Comparison of ENCODE assay signal across 10 cellular contexts in genomic region chr13:79485014-79485441, GRCh38. TPM values are rescaled to one million over a fixed set of nuclear protein-coding genes. Genes with fewer than 3 reads are reported as not detected.
DNase-seq lines count a peak whose midpoint lies in the region; ATAC-seq, FAIRE-seq and TF ChIP-seq lines count a peak whose summit lies in the region.
"Had no signal": no experiment of that assay in that cellular context is flagged by ENCODE, and none has a peak within 500 bp of the region (broad histone marks: within the 10 kb centered on the region; RNA-seq: fewer than 3 reads in every experiment).

No MANE protein-coding gene starts in this region.

- TF ChIP-seq CTCF in RWPE1 (conservative IDR thresholded peaks at IDR 0.05; ENCODE audit: low read depth) (no peak), psoas muscle (IDR thresholded peaks at IDR 0.05) (no peak)

- peaks cover 31% of the 10 kb centered on the region for H3K4me1 ChIP-seq in psoas muscle

- H3K36me3 ChIP-seq in psoas muscle (ENCODE audit: insufficient read depth in 1 of 2, low read depth in 1 of 2), result no peaks in the 10 kb centered on the region

- POLR2A ChIA-PET in RWPE1 (lab: Yijun Ruan, JAX; ENCODE audit: low non-redundant PET), result interaction anchor here (0.8 to 1.0 kb wide), 2 partner anchors 26 to 61 kb away, joined by 6 read pairs; no protein-coding TSS in a partner anchor

- peak; percentile 73 for ATAC-seq in esophagus mucosa
- peak in 3 of 4 donors; percentile 52 to 68 (median 64) for ATAC-seq in psoas muscle
- no peak for ATAC-seq in HG03571 (IDR thresholded peaks at IDR 0.05; ENCODE audit: unreplicated experiment)
- ATAC-seq in HG02981 (IDR thresholded peaks at IDR 0.05; ENCODE audit: unreplicated experiment), result no peak
- ATAC-seq: sciatic nerve had no signal

- no peaks in the 10 kb centered on the region for H3K27me3 ChIP-seq in psoas muscle (ENCODE audit: insufficient read depth in 3 of 3, low read length in 2 of 3)

- intact Hi-C loops in psoas muscle (cut with DNase I), result loop anchor here in 1 of 2 donors (10.0 kb wide), 1 partner anchor 50 kb away; no protein-coding TSS in a partner anchor

- DNase-seq in H54 (ENCODE audit: insufficient read length, low spot score) (no peak), RWPE1 (ENCODE audit: low spot score) (peak; percentile 70), psoas muscle (peak in 1 of 2 donors; percentile 14), NCI-H1694 treated with DMSO at 0.1 percent for 48 hours (lab: John Stamatoyannopoulos, UW) (no peak), NCI-H524 treated with DMSO at 0.1 percent for 48 hours (lab: John Stamatoyannopoulos, UW) (no peak)
- DNase-seq: NCI-H446 had no signal

- H3K4me3 ChIP-seq in psoas muscle, result no peak overlapping the region

- no peak for TF ChIP-seq POLR2A in H54 (IDR thresholded peaks at IDR 0.05; ENCODE audit: low read depth, low read length)

- CTCF ChIA-PET in RWPE1 (lab: Yijun Ruan, JAX), result interaction anchor here (0.6 to 0.8 kb wide), 2 partner anchors 15 to 61 kb away, joined by 3 to 4 read pairs; no protein-coding TSS in a partner anchor

- FAIRE-seq in H54 (lab: Jason Lieb, UNC), result peak; percentile 89

- H3K27ac ChIP-seq in RWPE1 (peak overlapping the region; percentile 34), psoas muscle (peak overlapping the region; percentile 47)

- 29 to 45% (median 33%) methylated on average over 2 of the region's 2 CpGs for WGBS in psoas muscle, 3 donors

- no peaks in the 10 kb centered on the region for H3K9me3 ChIP-seq in psoas muscle

RNA-seq across cellular contexts. Expression of gene NDFIP2, which starts 4.1 kb away (rescaled TPM):
- total RNA-seq in esophagus mucosa (110 TPM), psoas muscle (10 to 100 TPM; 26.0 to 48.2 (median 34.9) TPM)
- polyA plus RNA-seq in psoas muscle, result 10 to 100 TPM; 14.7 to 28.4 (median 25.7) TPM

Comparison
In these comparisons a context has a peak if more than half of its experiments do, and no peak if none do; other contexts are left out.
1. ATAC-seq: peak in esophagus mucosa (single experiment) and psoas muscle (3 of 4); none in HG03571 (single experiment) and HG02981 (single experiment).